15 cellular contexts compared by ENCODE assay signal in the genomic region with DNA sequence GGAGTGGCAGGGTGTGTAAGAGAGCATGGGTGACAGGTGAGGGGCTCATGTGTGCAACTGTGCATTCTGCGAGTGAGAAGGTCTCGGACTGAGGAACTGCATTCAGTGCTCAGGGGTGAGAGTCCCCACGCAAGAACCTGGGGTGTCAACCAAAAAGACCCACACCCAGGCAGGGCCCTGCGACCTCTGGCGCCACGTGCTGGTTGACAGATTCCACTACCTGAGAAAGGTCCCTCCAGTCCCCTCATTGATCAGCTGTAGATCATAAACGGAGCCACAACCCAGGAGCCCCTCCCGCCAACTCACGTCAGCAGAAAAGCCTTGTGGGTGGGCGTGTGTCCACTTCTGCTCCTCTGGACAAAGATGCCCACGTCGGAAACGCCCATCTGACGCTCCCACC.
"Had no signal": no experiment of that assay in that cellular context is flagged by ENCODE, and none has a peak within 500 bp of the region (broad histone marks: within the 10 kb centered on the region; RNA-seq: fewer than 3 reads in every experiment).

No MANE protein-coding gene starts in this region.

- H3K4me1 Mint-ChIP-seq: brain had no signal

- ATAC-seq: activated CD4-positive, CD25-positive, alpha-beta regulatory T cell treated with anti-CD3 and anti-CD28 coated beads, Interleukin-2, amount 50 U/mL, for 24 hours; activated T-cell treated with anti-CD3 and anti-CD28 coated beads, Interleukin-2, amount 50 U/mL, for 4 hours; effector memory CD8-positive, alpha-beta T cell; left lobe of liver; upper lobe of right lung had no signal

- DNase-seq: activated CD4-positive, alpha-beta T cell treated with anti-CD3 and anti-CD28 coated beads, Interleukin-2, amount 50 U/mL, for 1 hour; activated CD8-positive, alpha-beta memory T cell treated with anti-CD3 and anti-CD28 coated beads, Interleukin-2, amount 50 U/mL, for 4 hours; activated naive CD4-positive, alpha-beta T cell treated with anti-CD3 and anti-CD28 coated beads for 36 hours; activated T-cell treated with anti-CD3 and anti-CD28 coated beads, Interleukin-2, amount 50 U/mL, for 4 hours; caudate nucleus; effector memory CD8-positive, alpha-beta T cell; islet precursor cell; midbrain; retina; stimulated activated naive CD4-positive, alpha-beta T cell; T-helper 9 cell; upper lobe of right lung had no signal

- H3K4me3 Mint-ChIP-seq: activated naive CD4-positive, alpha-beta T cell treated with anti-CD3 and anti-CD28 coated beads for 36 hours; activated T-cell treated with anti-CD3 and anti-CD28 coated beads, Interleukin-2, amount 50 U/mL, for 4 hours; brain; effector memory CD8-positive, alpha-beta T cell had no signal

- H3K36me3 ChIP-seq: upper lobe of right lung had no signal

- H3K4me3 ChIP-seq: upper lobe of right lung had no signal

- H3K27ac ChIP-seq: upper lobe of right lung had no signal

- H3K9me3 ChIP-seq: upper lobe of right lung had no signal

- H3K36me3 Mint-ChIP-seq: brain had no signal

- H3K4me1 ChIP-seq: upper lobe of right lung had no signal

- H3K9me3 Mint-ChIP-seq: activated naive CD4-positive, alpha-beta T cell treated with anti-CD3 and anti-CD28 coated beads for 36 hours; activated T-cell treated with anti-CD3 and anti-CD28 coated beads, Interleukin-2, amount 50 U/mL, for 4 hours; effector memory CD8-positive, alpha-beta T cell had no signal

- H3K27ac Mint-ChIP-seq: activated naive CD4-positive, alpha-beta T cell treated with anti-CD3 and anti-CD28 coated beads for 36 hours; brain; effector memory CD8-positive, alpha-beta T cell had no signal
